Comparison of ENCODE assay signal across 28 cellular contexts in the genomic region with DNA sequence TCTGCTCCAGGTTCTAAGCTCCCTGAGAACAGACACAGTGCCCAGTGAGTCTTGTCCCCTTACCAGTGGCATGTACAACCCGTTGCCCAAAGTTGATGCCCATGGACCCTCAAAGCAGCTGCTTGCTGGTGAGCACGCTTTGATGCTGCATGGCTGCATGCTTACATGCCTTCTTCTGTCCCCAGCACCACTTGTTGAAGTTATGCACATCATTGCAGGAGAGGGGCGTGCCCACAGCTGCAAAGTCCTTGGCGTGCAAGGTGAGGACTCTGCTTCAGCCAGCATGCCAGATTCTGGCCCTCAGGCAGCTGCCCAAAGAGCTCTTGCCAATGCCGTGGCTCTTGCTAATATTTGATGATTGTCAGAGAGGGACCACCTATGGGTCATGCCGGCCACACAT.
"Had no signal": no experiment of that assay in that cellular context is flagged by ENCODE, and none has a peak within 500 bp of the region (broad histone marks: within the 10 kb centered on the region; RNA-seq: fewer than 3 reads in every experiment).

No MANE protein-coding gene starts in this region.

- H3K4me3 ChIP-seq: body of pancreas, colonic mucosa, heart right ventricle had no signal

- H3K27me3 ChIP-seq: body of pancreas, colonic mucosa, heart right ventricle had no signal

- DNase-seq: activated B cell treated with CpG ODN at 0.5 μM for 24 hours; activated CD4-positive, alpha-beta memory T cell treated with anti-CD3 and anti-CD28 coated beads, Interleukin-2, amount 10 ng/mL, durations not matched to agents 7 days and 5 days; activated CD4-positive, alpha-beta T cell treated with anti-CD3 and anti-CD28 coated beads for 48 hours; activated CD8-positive, alpha-beta memory T cell treated with anti-CD3 and anti-CD28 coated beads for 24 hours; activated effector memory CD4-positive, alpha-beta T cell treated with Interleukin-2 at 50 U/mL for 16 hours; activated gamma-delta T cell treated with Interleukin-2 at 50 U/mL for 16 hours; activated naive CD4-positive, alpha-beta T cell treated with anti-CD3 and anti-CD28 coated beads, Interleukin-2, amount 50 U/mL, for 16 hours; activated naive CD4-positive, alpha-beta T cell treated with Interleukin-2 at 50 U/mL for 16 hours; activated T-cell treated with anti-CD3 and anti-CD28 coated beads, Interleukin-2, amount 50 U/mL, for 4 hours; amniotic stem cell; anterior cingulate cortex; body of pancreas; central memory CD4-positive, alpha-beta T cell; cerebellar nuclear complex; colonic mucosa; effector CD8-positive, alpha-beta T cell; foreskin fibroblast; glutamatergic neuron; heart right ventricle; T-helper 1 cell; T-helper 17 cell; T1000; WERI-Rb-1 had no signal

- H3K4me1 Mint-ChIP-seq: activated B cell treated with CpG ODN at 0.5 μM for 24 hours; activated CD4-positive, alpha-beta memory T cell treated with anti-CD3 and anti-CD28 coated beads, Interleukin-2, amount 10 ng/mL, durations not matched to agents 7 days and 5 days had no signal

- H3K27ac Mint-ChIP-seq: activated B cell treated with CpG ODN at 0.5 μM for 24 hours; activated CD4-positive, alpha-beta memory T cell treated with anti-CD3 and anti-CD28 coated beads, Interleukin-2, amount 10 ng/mL, durations not matched to agents 7 days and 5 days; activated naive CD8-positive, alpha-beta T cell; activated T-helper 17 cell treated with anti-CD3 and anti-CD28 coated beads, Interleukin-2, amount 50 U/mL, for 72 hours; T-helper 2 cell treated with Interferon-gamma antibody and Interleukin-4, amounts not matched to agents 5 μg/mL and 100 μg/mL, for 36 hours had no signal

- H3K4me1 ChIP-seq: body of pancreas, colonic mucosa had no signal

- H3K9me3 ChIP-seq: body of pancreas, colonic mucosa, heart right ventricle had no signal

- ATAC-seq: activated CD4-positive, CD25-positive, alpha-beta regulatory T cell treated with anti-CD3 and anti-CD28 coated beads, Interleukin-2, amount 50 U/mL, for 24 hours; activated T-cell treated with anti-CD3 and anti-CD28 coated beads, Interleukin-2, amount 50 U/mL, for 4 hours; activated T-helper 17 cell treated with anti-CD3 and anti-CD28 coated beads, Interleukin-2, amount 50 U/mL, for 72 hours; body of pancreas; T-helper 17 cell had no signal

- H3K27me3 Mint-ChIP-seq: activated B cell treated with CpG ODN at 0.5 μM for 24 hours; activated CD4-positive, alpha-beta memory T cell treated with anti-CD3 and anti-CD28 coated beads, Interleukin-2, amount 10 ng/mL, durations not matched to agents 7 days and 5 days; activated naive CD8-positive, alpha-beta T cell; activated T-helper 17 cell treated with anti-CD3 and anti-CD28 coated beads, Interleukin-2, amount 50 U/mL, for 72 hours; T-helper 17 cell had no signal

- H3K9me3 Mint-ChIP-seq: activated B cell treated with CpG ODN at 0.5 μM for 24 hours; activated CD4-positive, alpha-beta memory T cell treated with anti-CD3 and anti-CD28 coated beads, Interleukin-2, amount 10 ng/mL, durations not matched to agents 7 days and 5 days; activated T-cell treated with anti-CD3 and anti-CD28 coated beads, Interleukin-2, amount 50 U/mL, for 4 hours; activated T-helper 17 cell treated with anti-CD3 and anti-CD28 coated beads, Interleukin-2, amount 50 U/mL, for 72 hours; T-helper 2 cell treated with Interferon-gamma antibody and Interleukin-4, amounts not matched to agents 5 μg/mL and 100 μg/mL, for 36 hours had no signal

- H3K36me3 ChIP-seq: colonic mucosa, heart right ventricle, WERI-Rb-1 had no signal

- H3K27ac ChIP-seq: body of pancreas, colonic mucosa, epithelial cell of prostate, WERI-Rb-1 had no signal

- H3K4me3 Mint-ChIP-seq: activated B cell treated with CpG ODN at 0.5 μM for 24 hours; activated CD4-positive, alpha-beta memory T cell treated with anti-CD3 and anti-CD28 coated beads, Interleukin-2, amount 10 ng/mL, durations not matched to agents 7 days and 5 days; activated naive CD8-positive, alpha-beta T cell; activated T-cell treated with anti-CD3 and anti-CD28 coated beads, Interleukin-2, amount 50 U/mL, for 4 hours; activated T-helper 17 cell treated with anti-CD3 and anti-CD28 coated beads, Interleukin-2, amount 50 U/mL, for 72 hours; T-helper 17 cell; T-helper 2 cell treated with Interferon-gamma antibody and Interleukin-4, amounts not matched to agents 5 μg/mL and 100 μg/mL, for 36 hours had no signal

- H3K36me3 Mint-ChIP-seq: activated naive CD8-positive, alpha-beta T cell had no signal
